Comparison of ENCODE assay signal across 31 cellular contexts in the genomic region with DNA sequence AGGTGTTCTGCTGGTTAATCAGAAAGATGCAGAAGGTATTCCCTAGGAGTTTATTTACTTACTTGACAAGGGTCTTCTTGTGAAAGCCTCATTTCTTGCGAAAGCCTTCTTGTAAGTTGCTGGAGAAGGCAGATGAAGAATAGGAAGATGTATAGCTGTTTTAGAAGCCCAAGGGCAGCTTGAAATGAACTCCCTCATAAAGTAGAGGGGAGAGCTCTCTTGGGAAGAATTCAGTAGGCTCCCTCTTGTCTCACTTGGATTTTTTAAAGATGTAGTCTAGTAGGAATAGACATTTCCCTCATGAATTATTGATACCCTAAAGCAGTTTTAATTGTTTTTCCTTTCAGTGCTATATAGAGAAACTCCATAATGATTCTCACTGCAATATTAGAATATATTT.
A peak's percentile ranks its signal among the peaks of the same experiment; 100 is the strongest.
DNase-seq lines count a peak whose midpoint lies in the region; TF ChIP-seq lines count a peak whose summit lies in the region.
"Had no signal": no experiment of that assay in that cellular context is flagged by ENCODE, and none has a peak within 500 bp of the region (broad histone marks: within the 10 kb centered on the region; RNA-seq: fewer than 3 reads in every experiment).

No MANE protein-coding gene starts in this region.

- peak overlapping the region in 1 of 5 experiments; percentile 13 for H3K4me3 Mint-ChIP-seq in brain
- H3K4me3 Mint-ChIP-seq: B cell; CD14-positive monocyte; CD4-positive, alpha-beta memory T cell; CD4-positive, alpha-beta T cell; CD4-positive, CD25-positive, alpha-beta regulatory T cell; CD8-positive, alpha-beta memory T cell; CD8-positive, alpha-beta T cell had no signal

- peak overlapping the region; percentile 1 to 58 (median 37) for H3K27ac Mint-ChIP-seq in brain
- H3K27ac Mint-ChIP-seq: B cell; CD14-positive monocyte; CD4-positive, alpha-beta memory T cell; CD4-positive, alpha-beta T cell; CD4-positive, CD25-positive, alpha-beta regulatory T cell; CD8-positive, alpha-beta memory T cell; CD8-positive, alpha-beta T cell had no signal

- H3K27me3 ChIP-seq in hepatocyte, result no peaks in the 10 kb centered on the region
- no peaks in the 10 kb centered on the region for H3K27me3 ChIP-seq in mammary epithelial cell (ENCODE audit: insufficient read depth, low read length)
- H3K27me3 ChIP-seq: BE2C; BLaER1; BLaER1 treated with 17β-estradiol and CSF1 and Interleukin-3, amounts not matched to agents 10 nM and 100 nM had no signal

- peaks cover 14% of the 10 kb centered on the region for H3K4me1 Mint-ChIP-seq in brain
- H3K4me1 Mint-ChIP-seq: B cell; CD4-positive, alpha-beta memory T cell; CD4-positive, CD25-positive, alpha-beta regulatory T cell; CD8-positive, alpha-beta memory T cell had no signal

- H3K27me3 Mint-ChIP-seq in brain, result no peaks in the 10 kb centered on the region
- H3K27me3 Mint-ChIP-seq: B cell; CD4-positive, alpha-beta memory T cell; CD4-positive, alpha-beta T cell; CD4-positive, CD25-positive, alpha-beta regulatory T cell; CD8-positive, alpha-beta memory T cell had no signal

- H3K36me3 Mint-ChIP-seq in brain, result no peaks in the 10 kb centered on the region
- H3K36me3 Mint-ChIP-seq: CD14-positive monocyte; CD4-positive, alpha-beta memory T cell; CD4-positive, CD25-positive, alpha-beta regulatory T cell; CD8-positive, alpha-beta memory T cell; CD8-positive, alpha-beta T cell had no signal

- CTCF ChIA-PET in mammary epithelial cell (lab: Charles Lee; ENCODE audit: low non-redundant PET), result no interaction called here

- intact Hi-C loops in mammary epithelial cell (cut with micrococcal nuclease), result no loop called here

- no peaks in the 10 kb centered on the region for H3K36me3 ChIP-seq in SK-N-MC (ENCODE audit: insufficient read depth, low read length)
- no peaks in the 10 kb centered on the region for H3K36me3 ChIP-seq in hepatocyte (replicated peaks; ENCODE audit: insufficient read depth, low read depth)
- H3K36me3 ChIP-seq in mammary epithelial cell (ENCODE audit: insufficient read depth, low read length), result no peaks in the 10 kb centered on the region
- H3K36me3 ChIP-seq: BE2C; BLaER1; BLaER1 treated with 17β-estradiol and CSF1 and Interleukin-3, amounts not matched to agents 10 nM and 100 nM had no signal

- H4K20me1 ChIP-seq in hepatocyte (ENCODE audit: insufficient read depth, poor library complexity, severe bottlenecking) (no peaks in the 10 kb centered on the region), mammary epithelial cell (ENCODE audit: insufficient read depth, low read length) (no peaks in the 10 kb centered on the region)
- H4K20me1 ChIP-seq: BLaER1; BLaER1 treated with 17β-estradiol and CSF1 and Interleukin-3, amounts not matched to agents 10 nM and 100 nM had no signal

- H3K79me2 ChIP-seq in hepatocyte (no peaks in the 10 kb centered on the region), mammary epithelial cell (ENCODE audit: insufficient read depth, low read length) (no peaks in the 10 kb centered on the region)

- TF ChIP-seq CTCF in brain (conservative IDR thresholded peaks at IDR 0.05) (no peak), hepatocyte (IDR thresholded peaks at IDR 0.05; ENCODE audit: poor library complexity) (no peak), mammary epithelial cell (conservative IDR thresholded peaks at IDR 0.05 in 1 of 2, IDR thresholded peaks at IDR 0.05 in 1 of 2; ENCODE audit: extremely low read depth in 1 of 2, insufficient read depth in 1 of 2, low read depth in 1 of 2, low read length in 2 of 2) (no peak)

- no TSS peak for BruUV-seq in mammary epithelial cell (replicated peaks; lab: Mats Ljungman, UMichigan)

- H3K9me3 ChIP-seq in SK-N-MC (ENCODE audit: low read depth, low read length), result no peaks in the 10 kb centered on the region
- no peaks in the 10 kb centered on the region for H3K9me3 ChIP-seq in hepatocyte (ENCODE audit: low read depth)
- H3K9me3 ChIP-seq in mammary epithelial cell (replicated peaks; ENCODE audit: insufficient read depth, low read length), result peaks cover 18% of the 10 kb centered on the region
- H3K9me3 ChIP-seq: A549; BE2C; BLaER1; BLaER1 treated with 17β-estradiol and CSF1 and Interleukin-3, amounts not matched to agents 10 nM and 100 nM; Caco-2 had no signal

- no peaks in the 10 kb centered on the region for H3K9me2 ChIP-seq in hepatocyte (replicated peaks; ENCODE audit: insufficient read depth)

- peak; percentile 97 for DNase-seq in SK-N-MC (ENCODE audit: low read depth, low spot score)
- DNase-seq in hepatocyte (ENCODE audit: low spot score), result no peak
- no peak for DNase-seq in mammary epithelial cell
- DNase-seq: 8988T; ACHN; AML-193; BE2C; C1 segment of cervical spinal cord; Caco-2; Calu3; CD4-positive, alpha-beta memory T cell; CD4-positive, alpha-beta T cell; CD4-positive, CD25-positive, alpha-beta regulatory T cell; CD8-positive, alpha-beta memory T cell; CD8-positive, alpha-beta T cell; COR-L47; DMS 273 treated with DMSO at 0.1 percent for 48 hours; DMS153; DMS53; DMS79; DMS79 treated with DMSO at 0.1 percent for 48 hours; DND-41; EL had no signal

- H3K4me2 ChIP-seq in hepatocyte (no peak overlapping the region), mammary epithelial cell (ENCODE audit: insufficient read depth, low read depth, low read length) (no peak overlapping the region)
- H3K4me2 ChIP-seq: A549; BLaER1; BLaER1 treated with 17β-estradiol and CSF1 and Interleukin-3, amounts not matched to agents 10 nM and 100 nM had no signal

- H3K9me3 Mint-ChIP-seq in brain, result peaks cover 0 to 12% (median 0%) of the 10 kb centered on the region in 5 experiments

- H3K27ac ChIP-seq in SK-N-MC (peak overlapping the region; percentile 94), hepatocyte (no peak overlapping the region), mammary epithelial cell (ENCODE audit: insufficient read depth, low read depth, low read length) (no peak overlapping the region)
- H3K27ac ChIP-seq: 22Rv1; A549; BLaER1; BLaER1 treated with 17β-estradiol and CSF1 and Interleukin-3, amounts not matched to agents 10 nM and 100 nM; C4-2B had no signal

- H3K4me1 ChIP-seq in hepatocyte (ENCODE audit: insufficient read depth) (no peaks in the 10 kb centered on the region), mammary epithelial cell (ENCODE audit: insufficient read depth, low read length) (no peaks in the 10 kb centered on the region)
- H3K4me1 ChIP-seq: A549, BE2C, BLaER1, Caco-2 had no signal

- in situ Hi-C loops in mammary epithelial cell (cut with MboI; ENCODE audit: low sequenced_read_pairs in 2 of 2), result no loop called here

- peak overlapping the region; percentile 70 for H3K4me3 ChIP-seq in SK-N-MC
- no peak overlapping the region for H3K4me3 ChIP-seq in hepatocyte
- H3K4me3 ChIP-seq in mammary epithelial cell (replicated peaks in 1 of 3; ENCODE audit: insufficient read depth in 1 of 3, low read depth in 2 of 3, low read length in 3 of 3), result no peak overlapping the region
- H3K4me3 ChIP-seq: A549; BLaER1; BLaER1 treated with 17β-estradiol and CSF1 and Interleukin-3, amounts not matched to agents 10 nM and 100 nM had no signal

- 100% methylated on average over 1 of the region's 1 CpG for WGBS in hepatocyte (ENCODE audit: low lambda C conversion rate, missing lambda C conversion rate)
- WGBS in mammary epithelial cell (ENCODE audit: low coverage, missing lambda C conversion rate), result 62% methylated on average over 1 of the region's 1 CpG

- H3K9ac ChIP-seq in SK-N-MC (ENCODE audit: insufficient read length), result peak overlapping the region; percentile 40
- H3K9ac ChIP-seq in mammary epithelial cell (ENCODE audit: insufficient read depth, low read length), result no peak overlapping the region
- H3K9ac ChIP-seq: BLaER1; BLaER1 treated with 17β-estradiol and CSF1 and Interleukin-3, amounts not matched to agents 10 nM and 100 nM had no signal

- H2AFZ ChIP-seq in hepatocyte (no peak overlapping the region), mammary epithelial cell (ENCODE audit: low read depth, low read length) (no peak overlapping the region)

- dilution Hi-C loops in mammary epithelial cell (cut with HindIII; ENCODE audit: low sequenced_read_pairs), result no loop called here
